In the genomic region with DNA sequence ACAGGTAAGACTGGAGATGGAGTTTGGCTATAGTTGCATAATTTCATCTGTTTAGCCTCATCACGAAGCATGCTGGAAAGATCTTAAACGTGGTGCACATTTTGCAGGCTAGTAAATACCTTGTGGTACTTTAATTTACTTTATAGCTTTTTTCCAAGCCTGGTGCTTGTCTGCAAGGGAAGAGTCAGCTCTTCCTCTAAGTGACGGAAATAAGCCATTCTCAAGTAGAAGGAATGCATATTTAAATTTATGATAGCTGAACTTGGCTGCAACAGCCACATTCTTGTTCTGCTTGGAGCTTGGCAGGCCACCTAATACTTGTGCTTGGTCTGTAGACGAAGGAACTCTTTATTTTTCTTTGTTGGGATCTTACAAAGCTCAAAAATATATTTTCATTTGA, we compare ENCODE assay signal across 14 cellular contexts.
DNase-seq lines count a peak whose midpoint lies in the region; ATAC-seq and TF ChIP-seq lines count a peak whose summit lies in the region.
"Had no signal": no experiment of that assay in that cellular context is flagged by ENCODE, and none has a peak within 500 bp of the region (broad histone marks: within the 10 kb centered on the region; RNA-seq: fewer than 3 reads in every experiment).

No MANE protein-coding gene starts in this region.

- intact Hi-C loops in left ventricle myocardium superior (cut with micrococcal nuclease): no loop called here

- no peak overlapping the region for H3K4me3 ChIP-seq in astrocyte of the cerebellum (ENCODE audit: low read depth, low read length)
- no peak overlapping the region for H3K4me3 ChIP-seq in skeletal muscle cell (ENCODE audit: low read depth, low read length)
- H3K4me3 ChIP-seq: HAP-1, upper lobe of left lung had no signal

- H3K9me3 Mint-ChIP-seq in activated naive CD8-positive, alpha-beta T cell treated with anti-CD3 and anti-CD28 coated beads for 36 hours: no peaks in the 10 kb centered on the region
- H3K9me3 Mint-ChIP-seq: CD8-positive, alpha-beta T cell had no signal

- H3K27me3 Mint-ChIP-seq in activated naive CD8-positive, alpha-beta T cell treated with anti-CD3 and anti-CD28 coated beads for 36 hours: peaks cover 4% of the 10 kb centered on the region

- TF ChIP-seq CTCF in astrocyte of the cerebellum (IDR thresholded peaks at IDR 0.05; ENCODE audit: low read depth, low read length, missing control alignments): no peak

- in situ Hi-C loops in astrocyte of the cerebellum (cut with HindIII; ENCODE audit: low sequenced_read_pairs): no loop called here

- no peak overlapping the region for H3K4me3 Mint-ChIP-seq in activated naive CD8-positive, alpha-beta T cell treated with anti-CD3 and anti-CD28 coated beads for 36 hours
- H3K4me3 Mint-ChIP-seq: CD8-positive, alpha-beta T cell had no signal

- H3K27ac Mint-ChIP-seq in activated naive CD8-positive, alpha-beta T cell treated with anti-CD3 and anti-CD28 coated beads for 36 hours: no peak overlapping the region
- H3K27ac Mint-ChIP-seq: CD8-positive, alpha-beta T cell had no signal

- ATAC-seq in left ventricle myocardium superior (peak; percentile 72), HG03432 (IDR thresholded peaks at IDR 0.05; ENCODE audit: unreplicated experiment) (no peak)
- ATAC-seq: CD8-positive, alpha-beta T cell had no signal

- H3K36me3 Mint-ChIP-seq in activated naive CD8-positive, alpha-beta T cell treated with anti-CD3 and anti-CD28 coated beads for 36 hours: no peaks in the 10 kb centered on the region
- H3K36me3 Mint-ChIP-seq: CD8-positive, alpha-beta T cell had no signal

- DNase-seq in EH (ENCODE audit: low read depth) (peak; percentile 96), astrocyte of the cerebellum (ENCODE audit: low read depth) (peak; percentile 59), left ventricle myocardium superior (no peak), skeletal muscle cell (ENCODE audit: low read depth) (peak; percentile 62), NCI-H2196 treated with DMSO at 0.1 percent for 48 hours (lab: John Stamatoyannopoulos, UW; ENCODE audit: unreplicated experiment) (no peak)
- DNase-seq in activated naive CD8-positive, alpha-beta T cell treated with anti-CD3 and anti-CD28 coated beads for 36 hours: no peak
- DNase-seq in stimulated activated CD4-positive, alpha-beta T cell treated with anti-CD3 and anti-CD28 coated beads, Interleukin-4, amount 100 ng/mL, for 24 hours: no peak
- DNase-seq: CD8-positive, alpha-beta T cell; Karpas-422; OCI-M1; T1000; upper lobe of left lung had no signal

- no peaks in the 10 kb centered on the region for H3K4me1 Mint-ChIP-seq in activated naive CD8-positive, alpha-beta T cell treated with anti-CD3 and anti-CD28 coated beads for 36 hours

Comparison
In these comparisons a context has a peak if more than half of its experiments do, and no peak if none do; other contexts are left out.
1. DNase-seq: peak in EH (single experiment), astrocyte of the cerebellum (single experiment) and skeletal muscle cell (single experiment); none in left ventricle myocardium superior (single experiment), activated naive CD8-positive, alpha-beta T cell treated with anti-CD3 and anti-CD28 coated beads for 36 hours (single experiment), NCI-H2196 treated with DMSO at 0.1 percent for 48 hours (single experiment) and stimulated activated CD4-positive, alpha-beta T cell treated with anti-CD3 and anti-CD28 coated beads, Interleukin-4, amount 100 ng/mL, for 24 hours (single experiment).